ENCODE assay signal across 29 cellular contexts in the genomic region with DNA sequence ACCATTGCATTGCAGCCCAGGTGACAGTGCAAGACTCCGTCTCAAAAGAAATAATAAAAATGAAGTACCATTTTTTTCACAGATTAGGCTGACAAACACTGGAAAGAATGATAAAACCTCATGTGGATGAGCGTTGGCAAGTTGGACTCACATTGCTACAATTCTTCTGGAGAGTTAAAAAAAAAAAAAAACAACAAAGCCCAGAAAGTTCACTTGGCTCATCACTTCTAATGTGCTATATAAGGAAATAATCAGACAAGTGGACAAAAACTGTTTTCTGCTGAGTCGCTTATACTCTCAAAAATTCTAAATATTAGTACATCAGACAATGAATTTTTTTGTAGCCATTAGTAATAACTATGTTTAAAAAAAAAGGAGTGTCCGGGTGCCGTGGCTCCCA. TPM values are rescaled to one million over a fixed set of nuclear protein-coding genes. Genes with fewer than 3 reads are reported as not detected.
DNase-seq lines count a peak whose midpoint lies in the region; ATAC-seq and TF ChIP-seq lines count a peak whose summit lies in the region.
"Had no signal": no experiment of that assay in that cellular context is flagged by ENCODE, and none has a peak within 500 bp of the region (broad histone marks: within the 10 kb centered on the region; RNA-seq: fewer than 3 reads in every experiment).

No MANE protein-coding gene starts in this region.

- H3F3A ChIP-seq in GM23248 (ENCODE audit: insufficient read depth), result peaks cover 26% of the 10 kb centered on the region

- no peak overlapping the region for H3K4me3 ChIP-seq in GM23248
- H3K4me3 ChIP-seq: breast epithelium, dorsolateral prefrontal cortex, HAP-1, ovary, thoracic aorta had no signal

- ATAC-seq in GM19397 (IDR thresholded peaks at IDR 0.05; ENCODE audit: unreplicated experiment), result no peak
- ATAC-seq: activated CD4-positive, CD25-positive, alpha-beta regulatory T cell treated with anti-CD3 and anti-CD28 coated beads, Interleukin-2, amount 50 U/mL, for 24 hours; natural killer cell had no signal

- no peaks in the 10 kb centered on the region for H4K20me1 ChIP-seq in GM23248 (ENCODE audit: insufficient read depth)

- peak overlapping the region; percentile 26 for H3K4me2 ChIP-seq in GM23248 (ENCODE audit: unreplicated experiment)

- no peak overlapping the region for H3K9ac ChIP-seq in GM23248

- WGBS in GM23248 (ENCODE audit: low coverage in 1 of 2, low lambda C conversion rate in 2 of 2, missing lambda C conversion rate in 2 of 2), 2 experiments, result 62 to 65% methylated on average over 5 of the region's 5 CpGs

- in situ Hi-C loops in GM23248 (cut with MboI), result no loop called here

- peaks cover 41% of the 10 kb centered on the region for H3K4me1 ChIP-seq in GM23248 (ENCODE audit: insufficient read depth)
- H3K4me1 ChIP-seq: breast epithelium had no signal

- peaks cover 78% of the 10 kb centered on the region for H3K79me2 ChIP-seq in GM23248 (ENCODE audit: insufficient read depth)

- no peaks in the 10 kb centered on the region for H3K9me2 ChIP-seq in GM23248 (ENCODE audit: insufficient read depth)

- no peaks in the 10 kb centered on the region for H3K36me3 ChIP-seq in GM23248 (ENCODE audit: low read depth)
- H3K36me3 ChIP-seq: breast epithelium, HAP-1, ovary, thoracic aorta had no signal

- TF ChIP-seq CTCF in AG09319 (IDR thresholded peaks at IDR 0.05; ENCODE audit: low read depth, low read length), result no peak

- peak overlapping the region; percentile 42; the same call in 1 of the 2 replicates for H3K27ac ChIP-seq in GM23248
- H3K27ac ChIP-seq: breast epithelium, dorsolateral prefrontal cortex, ovary, thoracic aorta had no signal

- DNase-seq in AG09319 (ENCODE audit: extremely low read depth, low read depth) (peak; percentile 31), GM23248 (peak; percentile 82), dedifferentiated amniotic fluid mesenchymal stem cell (ENCODE audit: extremely low spot score) (peak; percentile 52), myocyte (ENCODE audit: low read depth) (peak; percentile 27), HPDE6-E6E7 (ENCODE audit: extremely low spot score) (no peak), NCI-H2107 (lab: John Stamatoyannopoulos, UW) (no peak), NOMO-1 treated with DMSO at 0.1 percent for 48 hours (lab: John Stamatoyannopoulos, UW; ENCODE audit: unreplicated experiment) (no peak)
- DNase-seq: activated CD4-positive, alpha-beta memory T cell treated with anti-CD3 and anti-CD28 coated beads for 36 hours; activated CD8-positive, alpha-beta memory T cell treated with anti-CD3 and anti-CD28 coated beads, Interleukin-2, amount 50 U/mL, for 48 hours; CD8-positive, alpha-beta memory T cell; DMS53; dorsolateral prefrontal cortex; foreskin melanocyte; hippocampal formation; midbrain; natural killer cell; NCI-H1694; NCI-H2171; NCI-H524; ovary; retina; SHP77; stimulated activated CD4-positive, alpha-beta T cell treated with anti-CD3 and anti-CD28 coated beads, Interleukin-4, amount 100 ng/mL, for 4 hours; stimulated activated naive CD4-positive, alpha-beta T cell treated with Interleukin-2 at 50 U/mL for 16 hours had no signal

- no peak overlapping the region for H2AFZ ChIP-seq in GM23248

- H3K9me3 ChIP-seq in GM23248 (ENCODE audit: low read depth), result no peaks in the 10 kb centered on the region
- H3K9me3 ChIP-seq: breast epithelium, HAP-1, ovary, thoracic aorta had no signal

- H3K27me3 ChIP-seq in GM23248 (replicated peaks; ENCODE audit: insufficient read depth), result no peaks in the 10 kb centered on the region
- H3K27me3 ChIP-seq: breast epithelium, dorsolateral prefrontal cortex, ovary had no signal

RNA-seq across cellular contexts. Expression of a gene that starts 38.4 kb away (rescaled TPM):
- 27.7 and 32.2 TPM in 2 replicates for total RNA-seq in GM23248 (2014; rRNA removed; shearing (Covaris generic))
- 5.8 and 7.6 TPM in 2 replicates for polyA plus RNA-seq in GM23248 (2016; fragmentation: Nextera tagmentation; extraction: Ambion mirVana)
- total RNA-seq in myocyte, result 31.4 and 35.7 TPM in 2 replicates
- 32.0 TPM for polyA plus RNA-seq in myocyte (2012)

RNA-seq across cellular contexts. Expression of a gene that starts 38.6 kb away (rescaled TPM):
- total RNA-seq in GM23248 (2014; rRNA removed; shearing (Covaris generic)), result 0.13 and 0.86 TPM in 2 replicates
- polyA plus RNA-seq in GM23248 (2016; fragmentation: Nextera tagmentation; extraction: Ambion mirVana), result 0.51 and 0.64 TPM in 2 replicates
- 0.26 and 0.29 TPM in 2 replicates for total RNA-seq in myocyte
- polyA plus RNA-seq in myocyte (2012), result 1.2 TPM
- total RNA-seq: natural killer cell had no signal
- polyA plus RNA-seq: CD8-positive, alpha-beta memory T cell had no signal

Comparison
In these comparisons a context has a peak if more than half of its experiments do, and no peak if none do; other contexts are left out.
1. DNase-seq: peak in AG09319 (single experiment), GM23248 (single experiment), dedifferentiated amniotic fluid mesenchymal stem cell (single experiment) and myocyte (single experiment); none in HPDE6-E6E7 (single experiment), NCI-H2107 (single experiment) and NOMO-1 treated with DMSO at 0.1 percent for 48 hours (single experiment).